ENCODE assay signal across 12 cellular contexts in the genomic region with DNA sequence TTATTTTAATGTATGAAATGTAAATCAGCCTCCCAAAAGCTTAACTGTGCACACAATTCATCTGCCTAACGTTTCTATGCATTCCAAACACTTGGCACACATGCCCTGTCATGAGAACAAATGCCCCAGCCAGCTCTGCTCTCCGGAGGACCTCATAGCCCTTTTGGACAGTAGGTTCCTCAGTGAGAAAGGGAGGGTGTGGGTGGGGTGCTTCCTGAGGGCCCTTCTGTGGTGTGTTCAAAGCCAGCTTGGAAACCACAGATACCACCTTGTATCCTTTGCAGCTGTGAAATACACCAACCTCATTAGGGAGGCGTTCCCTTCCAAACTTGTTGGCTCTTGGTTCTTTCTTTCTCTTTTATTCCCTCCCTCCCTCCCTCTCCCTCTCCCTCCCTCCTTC.
DNase-seq lines count a peak whose midpoint lies in the region; ATAC-seq and TF ChIP-seq lines count a peak whose summit lies in the region.
"Had no signal": no experiment of that assay in that cellular context is flagged by ENCODE, and none has a peak within 500 bp of the region (broad histone marks: within the 10 kb centered on the region; RNA-seq: fewer than 3 reads in every experiment).

No MANE protein-coding gene starts in this region.

- peaks cover 30% of the 10 kb centered on the region for H3K4me1 Mint-ChIP-seq in activated T-cell treated with anti-CD3 and anti-CD28 coated beads, Interleukin-2, amount 50 U/mL, for 24 hours (ENCODE audit: low read depth)
- H3K4me1 Mint-ChIP-seq in activated T-helper 2 cell treated with anti-CD3 and anti-CD28 coated beads, Interferon-gamma antibody, Interleukin-2, Interleukin-4, amounts not matched to agents 10 μg/mL and 5 μg/mL and 100 μg/mL, durations not matched to agents 14 hours and 24 hours and 36 hours (ENCODE audit: low read depth), result peaks cover 18% of the 10 kb centered on the region

- H3K4me1 ChIP-seq in hepatocyte (ENCODE audit: insufficient read depth), result no peaks in the 10 kb centered on the region
- H3K4me1 ChIP-seq: psoas muscle had no signal

- no peaks in the 10 kb centered on the region for H3K9me3 ChIP-seq in hepatocyte (ENCODE audit: low read depth)
- H3K9me3 ChIP-seq: psoas muscle had no signal

- no peaks in the 10 kb centered on the region for H3K27me3 ChIP-seq in hepatocyte

- H3K27me3 Mint-ChIP-seq in activated T-cell treated with anti-CD3 and anti-CD28 coated beads, Interleukin-2, amount 50 U/mL, for 24 hours, result peaks cover 57% of the 10 kb centered on the region
- peaks cover 60% of the 10 kb centered on the region for H3K27me3 Mint-ChIP-seq in activated T-helper 2 cell treated with anti-CD3 and anti-CD28 coated beads, Interferon-gamma antibody, Interleukin-2, Interleukin-4, amounts not matched to agents 10 μg/mL and 5 μg/mL and 100 μg/mL, durations not matched to agents 14 hours and 24 hours and 36 hours (ENCODE audit: low read depth)

- no peaks in the 10 kb centered on the region for H3K36me3 ChIP-seq in hepatocyte (replicated peaks; ENCODE audit: insufficient read depth, low read depth)

- no peak overlapping the region for H2AFZ ChIP-seq in hepatocyte

- no peaks in the 10 kb centered on the region for H3K79me2 ChIP-seq in hepatocyte

- no peaks in the 10 kb centered on the region for H3K9me3 Mint-ChIP-seq in activated T-cell treated with anti-CD3 and anti-CD28 coated beads, Interleukin-2, amount 50 U/mL, for 24 hours
- H3K9me3 Mint-ChIP-seq in activated T-helper 2 cell treated with anti-CD3 and anti-CD28 coated beads, Interferon-gamma antibody, Interleukin-2, Interleukin-4, amounts not matched to agents 10 μg/mL and 5 μg/mL and 100 μg/mL, durations not matched to agents 14 hours and 24 hours and 36 hours, result no peaks in the 10 kb centered on the region

- no peak for ATAC-seq in HG02885 (IDR thresholded peaks at IDR 0.05; ENCODE audit: poor library complexity, unreplicated experiment)
- ATAC-seq: psoas muscle had no signal

- peak overlapping the region; percentile 19 for H3K4me3 Mint-ChIP-seq in activated T-cell treated with anti-CD3 and anti-CD28 coated beads, Interleukin-2, amount 50 U/mL, for 24 hours
- peak overlapping the region; percentile 40 for H3K4me3 Mint-ChIP-seq in activated T-helper 2 cell treated with anti-CD3 and anti-CD28 coated beads, Interferon-gamma antibody, Interleukin-2, Interleukin-4, amounts not matched to agents 10 μg/mL and 5 μg/mL and 100 μg/mL, durations not matched to agents 14 hours and 24 hours and 36 hours (ENCODE audit: low read depth)

- no peak overlapping the region for H3K27ac ChIP-seq in hepatocyte
- H3K27ac ChIP-seq: psoas muscle had no signal

- no peaks in the 10 kb centered on the region for H3K9me2 ChIP-seq in hepatocyte (replicated peaks; ENCODE audit: insufficient read depth)

- no peak overlapping the region for H3K27ac Mint-ChIP-seq in activated T-cell treated with anti-CD3 and anti-CD28 coated beads, Interleukin-2, amount 50 U/mL, for 24 hours
- no peak overlapping the region for H3K27ac Mint-ChIP-seq in activated T-helper 2 cell treated with anti-CD3 and anti-CD28 coated beads, Interferon-gamma antibody, Interleukin-2, Interleukin-4, amounts not matched to agents 10 μg/mL and 5 μg/mL and 100 μg/mL, durations not matched to agents 14 hours and 24 hours and 36 hours

- TF ChIP-seq CTCF in hepatocyte (IDR thresholded peaks at IDR 0.05; ENCODE audit: poor library complexity), result no peak

- 62% methylated on average over 2 of the region's 3 CpGs for WGBS in hepatocyte (ENCODE audit: low lambda C conversion rate, missing lambda C conversion rate)

- H3K36me3 Mint-ChIP-seq in activated T-cell treated with anti-CD3 and anti-CD28 coated beads, Interleukin-2, amount 50 U/mL, for 24 hours (ENCODE audit: low read depth), result no peaks in the 10 kb centered on the region
- H3K36me3 Mint-ChIP-seq in activated T-helper 2 cell treated with anti-CD3 and anti-CD28 coated beads, Interferon-gamma antibody, Interleukin-2, Interleukin-4, amounts not matched to agents 10 μg/mL and 5 μg/mL and 100 μg/mL, durations not matched to agents 14 hours and 24 hours and 36 hours (ENCODE audit: low read depth), result no peaks in the 10 kb centered on the region

- no peak for DNase-seq in activated T-cell treated with anti-CD3 and anti-CD28 coated beads, Interleukin-2, amount 50 U/mL, for 24 hours
- DNase-seq in activated T-cell treated with anti-CD3 and anti-CD28 coated beads, Interleukin-2, amount 50 U/mL, for 1 hour, result no peak
- DNase-seq in KBM-7, result peak; percentile 9
- DNase-seq in activated T-helper 2 cell treated with anti-CD3 and anti-CD28 coated beads, Interferon-gamma antibody, Interleukin-2, Interleukin-4, amounts not matched to agents 10 μg/mL and 5 μg/mL and 100 μg/mL, durations not matched to agents 14 hours and 24 hours and 36 hours (ENCODE audit: low spot score), result no peak
- peak; percentile 43 for DNase-seq in stimulated activated CD8-positive, alpha-beta memory T cell treated with anti-CD3 and anti-CD28 coated beads, Interleukin-4, amount 100 ng/mL, for 48 hours
- no peak for DNase-seq in NCI-H1694 treated with DMSO at 0.1 percent for 48 hours (lab: John Stamatoyannopoulos, UW)
- no peak for DNase-seq in hepatocyte (ENCODE audit: low spot score)
- DNase-seq: activated CD4-positive, CD25-positive, alpha-beta regulatory T cell treated with anti-CD3 and anti-CD28 coated beads, Interleukin-2, amount 50 U/mL, for 72 hours; HCEC 1CT; psoas muscle; SHP77 treated with DMSO at 0.1 percent for 48 hours had no signal

- no peak overlapping the region for H3K4me2 ChIP-seq in hepatocyte

- no peak overlapping the region for H3K4me3 ChIP-seq in hepatocyte
- H3K4me3 ChIP-seq: psoas muscle had no signal

- intact Hi-C loops in activated T-helper 2 cell treated with anti-CD3 and anti-CD28 coated beads, Interferon-gamma antibody, Interleukin-2, Interleukin-4, amounts not matched to agents 10 μg/mL and 5 μg/mL and 100 μg/mL, durations not matched to agents 14 hours and 24 hours and 36 hours (cut with micrococcal nuclease), result no loop called here

- no peaks in the 10 kb centered on the region for H4K20me1 ChIP-seq in hepatocyte (ENCODE audit: insufficient read depth, poor library complexity, severe bottlenecking)

- in situ Hi-C loops in KBM-7 (cut with MboI; ENCODE audit: low pct_unique_long_range_greater_than_20kb, low sequenced_read_pairs), result no loop called here

Comparison
In these comparisons a context has a peak if more than half of its experiments do, and no peak if none do; other contexts are left out.
1. DNase-seq: peak in KBM-7 (single experiment) and stimulated activated CD8-positive, alpha-beta memory T cell treated with anti-CD3 and anti-CD28 coated beads, Interleukin-4, amount 100 ng/mL, for 48 hours (single experiment); none in activated T-cell treated with anti-CD3 and anti-CD28 coated beads, Interleukin-2, amount 50 U/mL, for 24 hours (single experiment), activated T-cell treated with anti-CD3 and anti-CD28 coated beads, Interleukin-2, amount 50 U/mL, for 1 hour (single experiment), activated T-helper 2 cell treated with anti-CD3 and anti-CD28 coated beads, Interferon-gamma antibody, Interleukin-2, Interleukin-4, amounts not matched to agents 10 μg/mL and 5 μg/mL and 100 μg/mL, durations not matched to agents 14 hours and 24 hours and 36 hours (single experiment), NCI-H1694 treated with DMSO at 0.1 percent for 48 hours (single experiment) and hepatocyte (single experiment).